Comparison of ENCODE assay signal across 1 cellular context in the genomic region with DNA sequence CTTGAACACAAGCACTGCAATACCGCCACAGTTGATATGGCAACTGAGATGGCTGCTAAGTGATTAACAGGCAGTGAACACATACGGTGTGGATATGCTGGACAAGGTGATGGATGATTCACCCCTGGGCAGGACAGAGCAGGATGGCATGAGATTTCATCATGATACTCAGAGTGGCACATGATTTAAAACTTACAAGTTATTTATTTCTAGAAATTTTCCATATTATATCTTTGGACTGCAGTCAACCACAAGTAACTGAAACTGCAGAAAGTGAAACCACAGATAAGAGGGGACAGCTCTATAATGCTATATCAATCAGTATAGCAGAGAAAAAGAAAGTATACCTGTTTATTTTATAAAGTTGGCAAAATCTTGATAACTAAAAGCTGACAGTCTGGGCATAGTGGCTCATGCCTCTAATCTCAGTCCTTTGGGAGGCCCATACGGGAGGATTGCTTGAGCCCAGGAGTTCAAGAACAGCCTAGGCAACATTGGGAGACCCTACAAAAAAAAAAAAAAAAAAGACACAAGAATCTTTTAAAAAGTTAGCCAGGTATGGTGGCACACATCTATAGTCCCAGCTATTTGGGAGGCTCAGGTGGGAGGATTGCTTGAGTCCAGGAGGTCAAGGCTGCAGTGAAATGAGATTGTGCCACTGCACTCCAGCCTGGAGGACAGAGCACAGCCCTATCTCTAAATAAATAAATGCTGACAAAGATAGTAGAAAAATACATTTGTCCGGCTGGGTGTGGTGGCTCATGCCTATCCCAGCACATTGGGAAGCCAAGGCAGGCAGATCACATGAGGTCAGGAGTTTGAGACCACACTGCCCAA.
TF ChIP-seq lines count a peak whose summit lies in the region.

No MANE protein-coding gene starts in this region.

TF ChIP-seq in A549, 52 proteins besides CTCF, POLR2A, EP300 and RAD21 (continued from another document):
- no peak for TF ChIP-seq BHLHE40 (IDR thresholded peaks at IDR 0.05; ENCODE audit: low read depth, low read length)
- TF ChIP-seq FOSB (CRISPR knock-in tag; IDR thresholded peaks at IDR 0.05) = no peak
- no peak for TF ChIP-seq RCOR1 (IDR thresholded peaks at IDR 0.05; ENCODE audit: low read depth, low read length)
- TF ChIP-seq HDAC2 (IDR thresholded peaks at IDR 0.05) = no peak
- TF ChIP-seq CBX8 (IDR thresholded peaks at IDR 0.05) = no peak
- TF ChIP-seq JUNB (IDR thresholded peaks at IDR 0.05) = peak; percentile 61; the same call in 1 of the 2 replicates
- TF ChIP-seq, protein P1, sequence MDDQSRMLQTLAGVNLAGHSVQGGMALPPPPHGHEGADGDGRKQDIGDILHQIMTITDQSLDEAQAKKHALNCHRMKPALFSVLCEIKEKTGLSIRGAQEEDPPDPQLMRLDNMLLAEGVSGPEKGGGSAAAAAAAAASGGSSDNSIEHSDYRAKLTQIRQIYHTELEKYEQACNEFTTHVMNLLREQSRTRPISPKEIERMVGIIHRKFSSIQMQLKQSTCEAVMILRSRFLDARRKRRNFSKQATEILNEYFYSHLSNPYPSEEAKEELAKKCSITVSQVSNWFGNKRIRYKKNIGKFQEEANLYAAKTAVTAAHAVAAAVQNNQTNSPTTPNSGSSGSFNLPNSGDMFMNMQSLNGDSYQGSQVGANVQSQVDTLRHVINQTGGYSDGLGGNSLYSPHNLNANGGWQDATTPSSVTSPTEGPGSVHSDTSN (IDR thresholded peaks at IDR 0.05) = no peak
- no peak for TF ChIP-seq GATA3 (IDR thresholded peaks at IDR 0.05; ENCODE audit: borderline replicate concordance)
- no peak for TF ChIP-seq ZFP36 (IDR thresholded peaks at IDR 0.05; ENCODE audit: borderline replicate concordance, partially characterized antibody)
- no peak for TF ChIP-seq PHF8 (IDR thresholded peaks at IDR 0.05; ENCODE audit: borderline replicate concordance, low read depth)
- TF ChIP-seq KDM5A (IDR thresholded peaks at IDR 0.05) = no peak
- TF ChIP-seq HOXA7 (CRISPR knock-in tag; IDR thresholded peaks at IDR 0.05) = no peak
- TF ChIP-seq RNF2 (IDR thresholded peaks at IDR 0.05; ENCODE audit: borderline replicate concordance, low read depth) = no peak
- TF ChIP-seq SMC3 (IDR thresholded peaks at IDR 0.05) = no peak
